Comparison of ENCODE assay signal across 8 cellular contexts in the genomic region with DNA sequence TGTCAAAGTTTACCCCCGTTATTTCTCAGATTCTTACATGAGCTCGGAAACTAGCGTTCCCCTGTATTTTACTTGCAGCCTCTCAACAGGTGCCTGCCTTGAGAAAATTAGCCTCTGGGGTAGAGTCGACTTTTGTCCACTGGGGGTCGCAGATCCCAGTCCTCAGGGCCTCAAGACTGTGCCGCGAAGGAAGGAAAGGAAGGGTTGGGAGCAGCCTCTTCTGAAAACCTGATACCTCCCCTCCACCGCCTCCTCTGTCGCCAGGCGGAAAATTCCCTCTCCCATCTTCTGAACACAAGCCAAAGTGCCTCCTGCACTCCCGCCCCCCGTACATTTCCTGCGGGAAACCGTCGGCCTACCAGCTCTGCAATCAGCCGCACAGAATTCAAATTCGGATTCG. TPM values are rescaled to one million over a fixed set of nuclear protein-coding genes. Genes with fewer than 3 reads are reported as not detected.
DNase-seq lines count a peak whose midpoint lies in the region; FAIRE-seq and TF ChIP-seq lines count a peak whose summit lies in the region.

No MANE protein-coding gene starts in this region.

- H3K27ac ChIP-seq in spleen = peak overlapping the region in 4 of 8 donors; percentile 80 to 86 (median 82)

- TF ChIP-seq CTCF in cardiac fibroblast (IDR thresholded peaks at IDR 0.05; ENCODE audit: low read depth, low read length) = peak; percentile 51
- TF ChIP-seq CTCF in spleen (IDR thresholded peaks at IDR 0.05 in 8 of 11, conservative IDR thresholded peaks at IDR 0.05 in 3 of 11) = peak in 10 of 11 experiments; percentile 15 to 57 (median 41)

- DNase-seq in DMS79 (lab: John Stamatoyannopoulos, UW) (peak; percentile 55), H54 (ENCODE audit: insufficient read length, low spot score) (peak; percentile 15), NCI-H1436 treated with DMSO at 0.1 percent for 48 hours (lab: John Stamatoyannopoulos, UW) (peak; percentile 44), T-helper 9 cell (peak; percentile 26), cardiac fibroblast (ENCODE audit: low read depth in 2 of 2) (peak; percentile 65 to 72), spleen (no peak), GF-D8 (lab: John Stamatoyannopoulos, UW) (no peak)

- 1 to 25% (median 2%) methylated on average over 11 to 18 of the region's 18 CpGs for WGBS in spleen, 5 donors

- peaks cover 0 to 14% (median 3%) of the 10 kb centered on the region in 6 donors for H3K4me1 ChIP-seq in spleen

- H3K4me3 ChIP-seq in cardiac fibroblast (replicated peaks in 1 of 2; ENCODE audit: low read depth in 2 of 2, low read length in 2 of 2) (peak overlapping the region; percentile 61 to 62), spleen (peak overlapping the region; percentile 7 to 77 (median 50))

- H3K36me3 ChIP-seq in spleen = no peaks in the 10 kb centered on the region

- H3K9me3 ChIP-seq in spleen = no peaks in the 10 kb centered on the region

- intact Hi-C loops in spleen (cut with DNase I; ENCODE audit: low total_unique reads) = no loop called here

- TF ChIP-seq POLR2A in H54 (IDR thresholded peaks at IDR 0.05; ENCODE audit: low read depth, low read length) (no peak), spleen (IDR thresholded peaks at IDR 0.05) (no peak)

- H3K27me3 ChIP-seq in spleen (replicated peaks in 1 of 7) = peaks cover 0 to 7% (median 0%) of the 10 kb centered on the region in 7 donors

- FAIRE-seq in H54 (lab: Jason Lieb, UNC) = no peak
- peak; percentile 38 for FAIRE-seq in islet of Langerhans (lab: Jason Lieb, UNC)

RNA-seq across cellular contexts. Expression of a gene that starts 44.4 kb away (rescaled TPM):
- 1 to 10 TPM; 2.0 to 5.4 (median 3.2) TPM for total RNA-seq in spleen
- polyA plus RNA-seq in spleen = 1 to 10 TPM; 5.0 to 8.6 (median 7.5) TPM

Comparison
In these comparisons a context has a peak if more than half of its experiments do, and no peak if none do; other contexts are left out.
1. DNase-seq: peak in DMS79 (single experiment), H54 (single experiment), NCI-H1436 treated with DMSO at 0.1 percent for 48 hours (single experiment), T-helper 9 cell (single experiment) and cardiac fibroblast (2 of 2); none in spleen (single experiment) and GF-D8 (single experiment).